In the genomic region with DNA sequence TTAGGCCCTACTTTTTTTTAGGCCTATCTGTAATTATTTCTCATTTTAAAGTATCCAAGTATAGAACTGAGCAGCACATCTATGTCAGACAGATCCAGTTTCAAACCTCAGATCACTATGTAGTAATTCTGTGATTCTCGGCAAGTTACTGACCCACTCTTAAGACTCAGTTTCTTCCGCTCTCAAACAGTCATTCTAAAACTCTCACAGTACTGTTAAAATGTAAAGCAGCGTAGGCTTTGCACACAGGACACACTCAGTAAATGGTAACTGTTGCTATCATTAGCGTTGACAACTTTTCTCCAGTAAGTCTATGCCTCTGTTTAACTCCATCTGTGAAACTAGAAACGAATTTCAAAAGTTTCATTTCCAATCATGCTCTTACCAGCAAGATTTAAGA, we compare ENCODE assay signal across 21 cellular contexts.
DNase-seq lines count a peak whose midpoint lies in the region; ATAC-seq, FAIRE-seq and TF ChIP-seq lines count a peak whose summit lies in the region.
"Had no signal": no experiment of that assay in that cellular context is flagged by ENCODE, and none has a peak within 500 bp of the region (broad histone marks: within the 10 kb centered on the region; RNA-seq: fewer than 3 reads in every experiment).

No MANE protein-coding gene starts in this region.

- TF ChIP-seq CTCF in GM13976 (IDR thresholded peaks at IDR 0.05; ENCODE audit: borderline replicate concordance, control extremely low read depth, extremely low read depth, insufficient read depth, missing control alignments) (no peak), GM12878 (IDR thresholded peaks at IDR 0.05 in 2 of 3, conservative IDR thresholded peaks at IDR 0.05 in 1 of 3; ENCODE audit: control insufficient read depth in 2 of 3, extremely low read depth in 1 of 3, insufficient read depth in 1 of 3, low read depth in 3 of 3, low read length in 3 of 3) (no peak)

- TF ChIP-seq POLR2A in GM12878 (IDR thresholded peaks at IDR 0.05; ENCODE audit: low read depth, low read length): no peak

- H3K27ac Mint-ChIP-seq in activated naive CD4-positive, alpha-beta T cell treated with anti-CD3 and anti-CD28 coated beads for 36 hours: peak overlapping the region; percentile 67
- H3K27ac Mint-ChIP-seq: CD4-positive, alpha-beta T cell had no signal

- SMC1A ChIA-PET in GM12878 (lab: Charles Lee; ENCODE audit: uncharacterized antibody, unreplicated experiment): no interaction called here

- H3K27ac ChIP-seq in GM12878 (ENCODE audit: control insufficient read depth, insufficient read depth): no peak overlapping the region
- H3K27ac ChIP-seq: RWPE1 had no signal

- 4% methylated on average over 5 of the region's 5 CpGs for WGBS in GM12878 (ENCODE audit: insufficient coverage, insufficient replicate concordance, low lambda C conversion rate, missing lambda C conversion rate)

- no peaks in the 10 kb centered on the region for H4K20me1 ChIP-seq in GM12878 (ENCODE audit: control insufficient read depth, insufficient read depth)

- H3K4me3 ChIP-seq in GM12878: no peak overlapping the region
- H3K4me3 ChIP-seq: MG63 had no signal

- no peak for TF ChIP-seq EP300 in GM12878 (IDR thresholded peaks at IDR 0.05; ENCODE audit: borderline replicate concordance in 1 of 2, control insufficient read depth in 1 of 2, low read depth in 2 of 2, low read length in 2 of 2)

- H2AFZ ChIP-seq in GM12878 (ENCODE audit: control insufficient read depth, low read depth, low read length): no peak overlapping the region

- H3K9me3 Mint-ChIP-seq in activated naive CD4-positive, alpha-beta T cell treated with anti-CD3 and anti-CD28 coated beads for 36 hours: no peaks in the 10 kb centered on the region
- H3K9me3 Mint-ChIP-seq: CD4-positive, alpha-beta T cell had no signal

- H3K4me1 Mint-ChIP-seq in activated naive CD4-positive, alpha-beta T cell treated with anti-CD3 and anti-CD28 coated beads for 36 hours (ENCODE audit: low read depth): peaks cover 9% of the 10 kb centered on the region

- no peaks in the 10 kb centered on the region for H3K36me3 Mint-ChIP-seq in activated naive CD4-positive, alpha-beta T cell treated with anti-CD3 and anti-CD28 coated beads for 36 hours (ENCODE audit: low read depth)

- no peaks in the 10 kb centered on the region for H3K4me1 ChIP-seq in GM12878 (ENCODE audit: control insufficient read depth, insufficient read depth, low read length)

- H3K27me3 Mint-ChIP-seq in activated naive CD4-positive, alpha-beta T cell treated with anti-CD3 and anti-CD28 coated beads for 36 hours (ENCODE audit: low read depth): no peaks in the 10 kb centered on the region
- H3K27me3 Mint-ChIP-seq: CD4-positive, alpha-beta T cell had no signal

- RAD21 ChIA-PET in GM12878 (lab: Charles Lee; ENCODE audit: unreplicated experiment): no interaction called here

- H3K9me3 ChIP-seq in GM12878 (replicated peaks; ENCODE audit: control insufficient read depth, insufficient read depth, low read length): no peaks in the 10 kb centered on the region
- H3K9me3 ChIP-seq: BE2C, MG63 had no signal

- H3K4me2 ChIP-seq in GM12878 (ENCODE audit: control insufficient read depth, insufficient read depth): no peak overlapping the region

- POLR2A ChIA-PET in GM12878 (lab: Charles Lee): no interaction called here

- in situ Hi-C loops in GM13976 (cut with MboI; ENCODE audit: low sequenced_read_pairs, unreplicated experiment): no loop called here
- in situ Hi-C loops in GM12878 (cut with MboI): no loop called here

- no peaks in the 10 kb centered on the region for H3K79me2 ChIP-seq in GM12878 (ENCODE audit: control insufficient read depth, insufficient read depth, low read length)

- FAIRE-seq in GM12878 (lab: Jason Lieb, UNC): no peak

- no peak for TF ChIP-seq RAD21 in GM12878 (IDR thresholded peaks at IDR 0.05; ENCODE audit: insufficient read depth, low read depth, low read length)

- BruUV-seq in GM12878 (replicated peaks; lab: Mats Ljungman, UMichigan): no TSS peak

- no peaks in the 10 kb centered on the region; a peak in 1 of 4 replicates for H3K27me3 ChIP-seq in GM12878 (replicated peaks in 1 of 2; ENCODE audit: control insufficient read depth in 2 of 2, insufficient read depth in 2 of 2, low read length in 1 of 2)
- H3K27me3 ChIP-seq: BE2C, MG63 had no signal

- no peak overlapping the region for H3K4me3 Mint-ChIP-seq in activated naive CD4-positive, alpha-beta T cell treated with anti-CD3 and anti-CD28 coated beads for 36 hours
- H3K4me3 Mint-ChIP-seq: CD4-positive, alpha-beta T cell had no signal

- ATAC-seq in HG02610 (IDR thresholded peaks at IDR 0.05; ENCODE audit: unreplicated experiment) (peak; percentile 49), GM12878 (peak; percentile 42; the same call in 2 of the 3 replicates), GM18867 (IDR thresholded peaks at IDR 0.05; ENCODE audit: unreplicated experiment) (no peak), HG03025 (IDR thresholded peaks at IDR 0.05; ENCODE audit: low FRiP score, unreplicated experiment) (no peak)
- ATAC-seq: PC-3 had no signal

- CTCF ChIA-PET in activated naive CD4-positive, alpha-beta T cell treated with anti-CD3 and anti-CD28 coated beads for 36 hours (lab: Charles Lee): no interaction called here
- CTCF ChIA-PET in GM12878 (lab: Yijun Ruan, JAX): no interaction called here

- H3K36me3 ChIP-seq in GM12878 (ENCODE audit: control insufficient read depth in 2 of 2, insufficient read depth in 2 of 2, low read length in 1 of 2): no peaks in the 10 kb centered on the region
- H3K36me3 ChIP-seq: BE2C, MG63 had no signal

- intact Hi-C loops in activated naive CD4-positive, alpha-beta T cell treated with anti-CD3 and anti-CD28 coated beads for 36 hours (cut with micrococcal nuclease): loop anchor here (1.0 kb wide), 3 partner anchors 23 to 339 kb away; a partner anchor contains a TSS
- intact Hi-C loops in GM12878 (cut with micrococcal nuclease; ENCODE audit: unreplicated experiment): no loop called here

- H3K9ac ChIP-seq in GM12878 (ENCODE audit: control insufficient read depth, insufficient read depth, low read length): no peak overlapping the region

- peak; percentile 5 for DNase-seq in activated naive CD4-positive, alpha-beta T cell treated with anti-CD3 and anti-CD28 coated beads for 36 hours
- no peak for DNase-seq in activated naive CD4-positive, alpha-beta T cell treated with Interleukin-2 at 50 U/mL for 16 hours
- DNase-seq in GM13976 (ENCODE audit: low spot score): peak; percentile 48
- DNase-seq in GM12878 (ENCODE audit: low read depth, low spot score): peak; percentile 24
- no peak for DNase-seq in AG20443 (ENCODE audit: low spot score)
- DNase-seq: BE2C; CD4-positive, alpha-beta T cell; DMS53; H7; IMR-90; Karpas-422; MG63; NCI-H1092; NCI-H146; NCI-H2081; NCI-H774; PC-3 had no signal

TF ChIP-seq in GM12878, 131 proteins besides CTCF, POLR2A, EP300 and RAD21:
- TF ChIP-seq, protein P1, sequence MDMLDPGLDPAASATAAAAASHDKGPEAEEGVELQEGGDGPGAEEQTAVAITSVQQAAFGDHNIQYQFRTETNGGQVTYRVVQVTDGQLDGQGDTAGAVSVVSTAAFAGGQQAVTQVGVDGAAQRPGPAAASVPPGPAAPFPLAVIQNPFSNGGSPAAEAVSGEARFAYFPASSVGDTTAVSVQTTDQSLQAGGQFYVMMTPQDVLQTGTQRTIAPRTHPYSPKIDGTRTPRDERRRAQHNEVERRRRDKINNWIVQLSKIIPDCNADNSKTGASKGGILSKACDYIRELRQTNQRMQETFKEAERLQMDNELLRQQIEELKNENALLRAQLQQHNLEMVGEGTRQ (IDR thresholded peaks at IDR 0.05; ENCODE audit: borderline replicate concordance, low read depth, low read length): no peak
- TF ChIP-seq TCF3 (IDR thresholded peaks at IDR 0.05; ENCODE audit: borderline replicate concordance, insufficient read depth, low read depth, low read length): no peak
- TF ChIP-seq ZSCAN29 (IDR thresholded peaks at IDR 0.05): no peak
- TF ChIP-seq RB1 (IDR thresholded peaks at IDR 0.05; ENCODE audit: borderline replicate concordance): no peak
- TF ChIP-seq POU2F2 (IDR thresholded peaks at IDR 0.05; ENCODE audit: borderline replicate concordance, low read depth, low read length): no peak
- TF ChIP-seq ATF7 (IDR thresholded peaks at IDR 0.05; ENCODE audit: low read depth): no peak
- TF ChIP-seq TARDBP (IDR thresholded peaks at IDR 0.05; ENCODE audit: borderline replicate concordance): no peak
- no peak for TF ChIP-seq YY1 (IDR thresholded peaks at IDR 0.05; ENCODE audit: low read depth, low read length)
- TF ChIP-seq RFX5 (IDR thresholded peaks at IDR 0.05; ENCODE audit: low read depth, low read length): no peak

Comparison
In these comparisons a context has a peak if more than half of its experiments do, and no peak if none do; other contexts are left out.
1. DNase-seq: peak in activated naive CD4-positive, alpha-beta T cell treated with anti-CD3 and anti-CD28 coated beads for 36 hours (single experiment), GM13976 (single experiment) and GM12878 (single experiment); none in activated naive CD4-positive, alpha-beta T cell treated with Interleukin-2 at 50 U/mL for 16 hours (single experiment) and AG20443 (single experiment).
2. ATAC-seq: peak in HG02610 (single experiment) and GM12878 (single experiment); none in GM18867 (single experiment) and HG03025 (single experiment).